8 cellular contexts compared by ENCODE assay signal in genomic region chr19:1038995-1039645, GRCh38. TPM values are rescaled to one million over a fixed set of nuclear protein-coding genes. Genes with fewer than 3 reads are reported as not detected.
A peak's percentile ranks its signal among the peaks of the same experiment; 100 is the strongest.
DNase-seq lines count a peak whose midpoint lies in the region; ATAC-seq and TF ChIP-seq lines count a peak whose summit lies in the region.

No MANE protein-coding gene starts in this region.

- H3K4me1 ChIP-seq in Panc1 (ENCODE audit: control insufficient read depth, insufficient read depth, low read length) (peaks cover 19% of the 10 kb centered on the region), rectal smooth muscle tissue (ENCODE audit: control insufficient read depth, insufficient read depth, low read length) (peaks cover 9% of the 10 kb centered on the region)

- peak overlapping the region; percentile 85 for H3K4me3 Mint-ChIP-seq in endothelial cell (ENCODE audit: unreplicated experiment)

- peak overlapping the region; percentile 70 for H3K27ac Mint-ChIP-seq in endothelial cell (ENCODE audit: unreplicated experiment)

- in situ Hi-C loops in Panc1 (cut with HindIII; ENCODE audit: low pct_unique_long_range_greater_than_20kb, low sequenced_read_pairs): no loop called here

- POLR2A ChIA-PET in Panc1 (lab: Charles Lee): interaction anchor here (0.6 kb wide), 1 partner anchor 11 kb away, joined by 9 read pairs; no protein-coding TSS in a partner anchor

- ATAC-seq in Panc1 (peak; percentile 20; the same call in 1 of the 2 replicates), HG03469 (IDR thresholded peaks at IDR 0.05; ENCODE audit: unreplicated experiment) (no peak), GM18858 (IDR thresholded peaks at IDR 0.05; ENCODE audit: unreplicated experiment) (no peak), GM21526 (IDR thresholded peaks at IDR 0.05; ENCODE audit: low FRiP score, unreplicated experiment) (no peak)

- H3K9me3 Mint-ChIP-seq in endothelial cell (ENCODE audit: unreplicated experiment): no peaks in the 10 kb centered on the region

- peaks cover 17% of the 10 kb centered on the region for H3K4me1 Mint-ChIP-seq in endothelial cell (ENCODE audit: unreplicated experiment)

- peaks cover 28% of the 10 kb centered on the region for H3K27me3 Mint-ChIP-seq in endothelial cell (ENCODE audit: unreplicated experiment)

- H3K36me3 ChIP-seq in Panc1 (ENCODE audit: control insufficient read depth, insufficient read depth, low read length) (peaks cover 6% of the 10 kb centered on the region; the same call in 1 of the 2 replicates), rectal smooth muscle tissue (ENCODE audit: control insufficient read depth, insufficient read depth, low read length) (peaks cover 8% of the 10 kb centered on the region)

- DNase-seq in GM12865 (ENCODE audit: low read depth) (peak; percentile 46), Panc1 (ENCODE audit: low read depth, low spot score) (no peak), endothelial cell (ENCODE audit: low spot score) (no peak), NCI-H128 (lab: John Stamatoyannopoulos, UW; ENCODE audit: unreplicated experiment) (no peak)

- no peaks in the 10 kb centered on the region for H3K27me3 ChIP-seq in Panc1 (ENCODE audit: control insufficient read depth, insufficient read depth, low read length)
- peaks cover 3% of the 10 kb centered on the region for H3K27me3 ChIP-seq in rectal smooth muscle tissue (ENCODE audit: control insufficient read depth, insufficient read depth, low read length)

- BruUV-seq in Panc1 (replicated peaks; lab: Mats Ljungman, UMichigan): no TSS peak

- H3K27ac ChIP-seq in Panc1 (ENCODE audit: low read length) (peak overlapping the region; percentile 82), rectal smooth muscle tissue (ENCODE audit: low read depth, low read length) (no peak overlapping the region)

- no peaks in the 10 kb centered on the region for H3K9me3 ChIP-seq in Panc1 (ENCODE audit: control insufficient read depth, insufficient read depth, low read depth, low read length)

- H3K4me3 ChIP-seq in GM12865 (ENCODE audit: low read depth, low read length) (peak overlapping the region; percentile 4), Panc1 (ENCODE audit: low read depth in 2 of 2, low read length in 2 of 2) (peak overlapping the region; percentile 46 to 63), rectal smooth muscle tissue (ENCODE audit: low read length) (peak overlapping the region; percentile 60)

- CTCF ChIA-PET in Panc1 (lab: Charles Lee): no interaction called here

- TF ChIP-seq CTCF in GM12865 (IDR thresholded peaks at IDR 0.05; ENCODE audit: insufficient read depth, low read depth, low read length, missing control alignments) (no peak), Panc1 (IDR thresholded peaks at IDR 0.05) (no peak), endothelial cell (IDR thresholded peaks at IDR 0.05; ENCODE audit: unreplicated experiment) (no peak)

- intact Hi-C loops in Panc1 (cut with micrococcal nuclease; ENCODE audit: unreplicated experiment): no loop called here

- no peak overlapping the region for H3K9ac ChIP-seq in rectal smooth muscle tissue (ENCODE audit: low read length)

- H3K36me3 Mint-ChIP-seq in endothelial cell (ENCODE audit: low read depth, unreplicated experiment): peaks cover 29% of the 10 kb centered on the region

RNA-seq across cellular contexts. Expression of gene ABCA7, which starts 0.8 kb away (rescaled TPM):
- total RNA-seq in Panc1 (2021; ENCODE audit: unreplicated experiment) (47.5 TPM), endothelial cell (ENCODE audit: unreplicated experiment) (16.3 TPM)
- polyA plus RNA-seq in Panc1 (2012; ENCODE audit: insufficient read length): 52.0 TPM

RNA-seq across cellular contexts. Expression of gene CNN2, which starts 12.7 kb away (rescaled TPM):
- 203 TPM for total RNA-seq in Panc1 (2021; ENCODE audit: unreplicated experiment)
- 201 TPM for polyA plus RNA-seq in Panc1 (2012; ENCODE audit: insufficient read length)
- 456 TPM for total RNA-seq in endothelial cell (ENCODE audit: unreplicated experiment)

RNA-seq across cellular contexts. Expression of gene RNU6-2, which starts 17.8 kb away (rescaled TPM):
- total RNA-seq in Panc1 (2021; ENCODE audit: unreplicated experiment) (not detected), endothelial cell (ENCODE audit: unreplicated experiment) (not detected)
- not detected for polyA plus RNA-seq in Panc1 (2012; ENCODE audit: insufficient read length)

RNA-seq across cellular contexts. Expression of gene TMEM259, which starts 18.2 kb away (rescaled TPM):
- total RNA-seq in Panc1 (2021; ENCODE audit: unreplicated experiment): 193 TPM
- polyA plus RNA-seq in Panc1 (2012; ENCODE audit: insufficient read length): 263 TPM
- 182 TPM for total RNA-seq in endothelial cell (ENCODE audit: unreplicated experiment)

RNA-seq across cellular contexts. Expression of gene ARHGAP45, which starts 27.8 kb away (rescaled TPM):
- total RNA-seq in Panc1 (2021; ENCODE audit: unreplicated experiment): 27.8 TPM
- 34.5 TPM for polyA plus RNA-seq in Panc1 (2012; ENCODE audit: insufficient read length)
- total RNA-seq in endothelial cell (ENCODE audit: unreplicated experiment): 2.4 TPM

Comparison
In these comparisons a context has a peak if more than half of its experiments do, and no peak if none do; other contexts are left out.
1. H3K4me3 ChIP-seq: peak in every context shown above with its lines; median percentile 60 in rectal smooth muscle tissue; 54 in Panc1; 4 in GM12865.